In genomic region chr15:41589571-41589970, GRCh38 we compare ENCODE assay signal across 6 cellular contexts. TPM values are rescaled to one million over a fixed set of nuclear protein-coding genes. Genes with fewer than 3 reads are reported as not detected.
DNase-seq lines count a peak whose midpoint lies in the region; TF ChIP-seq lines count a peak whose summit lies in the region.
"Not testable (repeated sequence)": the region's sequence is repeated elsewhere in the genome, so short reads cannot be mapped to it uniquely, and the experiment has no call there.
"Had no signal": no experiment of that assay in that cellular context is flagged by ENCODE, and none has a peak within 500 bp of the region (broad histone marks: within the 10 kb centered on the region; RNA-seq: fewer than 3 reads in every experiment).

No MANE protein-coding gene starts in this region.

- H2AFZ ChIP-seq in hepatocyte; trophoblast cell (ENCODE audit: insufficient read depth, low read length, poor library complexity): not testable (repeated sequence)

- TF ChIP-seq CTCF in hepatocyte (IDR thresholded peaks at IDR 0.05; ENCODE audit: poor library complexity); type B pancreatic cell (conservative IDR thresholded peaks at IDR 0.05): not testable (repeated sequence)

- H3K4me1 ChIP-seq in hepatocyte (ENCODE audit: insufficient read depth) (peaks cover 24% of the 10 kb centered on the region), trophoblast cell (ENCODE audit: control insufficient read depth in 1 of 2, insufficient read depth in 2 of 2, low read length in 2 of 2) (peaks cover 10 to 16% of the 10 kb centered on the region in 2 experiments)

- H3K4me3 ChIP-seq in hepatocyte; trophoblast cell (ENCODE audit: low read depth, low read length): not testable (repeated sequence)

- H3K18ac ChIP-seq in trophoblast cell (ENCODE audit: low read length): not testable (repeated sequence)

- H2BK120ac ChIP-seq in trophoblast cell (ENCODE audit: insufficient read depth, low read length, poor library complexity): peak overlapping the region; percentile 29

- not testable (repeated sequence) for H4K91ac ChIP-seq in trophoblast cell (ENCODE audit: low read depth, low read length)

- DNase-seq in ELF-1 (ENCODE audit: low read depth, low spot score) (peak; percentile 49), hepatocyte (ENCODE audit: low spot score) (peak; percentile 56), left kidney (ENCODE audit: low read depth, low spot score) (peak; percentile 26), trophoblast cell (peak; percentile 67 to 74)
- not testable (repeated sequence) for DNase-seq in type B pancreatic cell (ENCODE audit: extremely low spot score, unreplicated experiment)

- WGBS in hepatocyte (ENCODE audit: low lambda C conversion rate, missing lambda C conversion rate): 48% methylated on average over 2 of the region's 2 CpGs
- WGBS in trophoblast cell (ENCODE audit: extremely low coverage, insufficient coverage, insufficient read length): no CpG with 5 or more reads among the region's 2 CpGs

- not testable (repeated sequence) for H3K79me2 ChIP-seq in hepatocyte; trophoblast cell (ENCODE audit: control insufficient read depth, insufficient read depth, low read length, poor library complexity)

- peak overlapping the region; percentile 99 for H3K27ac Mint-ChIP-seq in type B pancreatic cell

- H3K4me1 Mint-ChIP-seq in type B pancreatic cell (ENCODE audit: unreplicated experiment): peaks cover 14% of the 10 kb centered on the region

- peak overlapping the region; percentile 28 for H3K4me2 ChIP-seq in hepatocyte
- not testable (repeated sequence) for H3K4me2 ChIP-seq in trophoblast cell (ENCODE audit: low read length)

- H4K20me1 ChIP-seq in hepatocyte (ENCODE audit: insufficient read depth, poor library complexity, severe bottlenecking): not testable (repeated sequence)

- not testable (repeated sequence) for H3K27me3 Mint-ChIP-seq in type B pancreatic cell

- H2BK12ac ChIP-seq in trophoblast cell (ENCODE audit: low read length): not testable (repeated sequence)

- not testable (repeated sequence) for H3K4ac ChIP-seq in trophoblast cell (ENCODE audit: low read depth, low read length)

- H3K4me3 Mint-ChIP-seq in type B pancreatic cell: peak overlapping the region; percentile 70

- H2BK5ac ChIP-seq in trophoblast cell (ENCODE audit: low read depth, low read length, poor library complexity): not testable (repeated sequence)

- not testable (repeated sequence) for H3K9me3 ChIP-seq in hepatocyte (ENCODE audit: low read depth); trophoblast cell (ENCODE audit: insufficient read depth, low read depth, low read length)

- not testable (repeated sequence) for H3K9me3 Mint-ChIP-seq in type B pancreatic cell

- not testable (repeated sequence) for H3K14ac ChIP-seq in trophoblast cell (ENCODE audit: low read length)

- not testable (repeated sequence) for H4K12ac ChIP-seq in trophoblast cell (ENCODE audit: low read depth, low read length)

- H3K36me3 Mint-ChIP-seq in type B pancreatic cell: not testable (repeated sequence)

- H3K23ac ChIP-seq in trophoblast cell (ENCODE audit: low read length): not testable (repeated sequence)

- H3K9me2 ChIP-seq in hepatocyte (replicated peaks; ENCODE audit: insufficient read depth): not testable (repeated sequence)

- H3K27ac ChIP-seq in hepatocyte (peak overlapping the region; percentile 98), trophoblast cell (ENCODE audit: low read depth, low read length) (peak overlapping the region; percentile 33)

- not testable (repeated sequence) for H2AK5ac ChIP-seq in trophoblast cell (ENCODE audit: low read length)

- peaks cover 22% of the 10 kb centered on the region for H3K79me1 ChIP-seq in trophoblast cell (ENCODE audit: low read length)

- H3K9ac ChIP-seq in trophoblast cell (ENCODE audit: low read length): not testable (repeated sequence)

- not testable (repeated sequence) for H4K8ac ChIP-seq in trophoblast cell (ENCODE audit: low read depth, low read length)

- not testable (repeated sequence) for H3K36me3 ChIP-seq in hepatocyte (replicated peaks; ENCODE audit: insufficient read depth, low read depth); trophoblast cell (ENCODE audit: control insufficient read depth in 1 of 2, insufficient read depth in 2 of 2, low read length in 2 of 2)

- not testable (repeated sequence) for H3K27me3 ChIP-seq in hepatocyte; trophoblast cell (ENCODE audit: insufficient read depth, low read length)

RNA-seq across cellular contexts. Expression of gene TYRO3, which starts 30.6 kb away (rescaled TPM):
- 65.8 and 71.0 TPM in 2 replicates for total RNA-seq in hepatocyte
- 99.8 and 109 TPM in 2 replicates for polyA plus RNA-seq in hepatocyte
- polyA plus RNA-seq in trophoblast cell (2013): 174 and 187 TPM in 2 replicates
- 43.0 and 44.1 TPM in 2 replicates for total RNA-seq in type B pancreatic cell (ENCODE audit: low replicate concordance)
- total RNA-seq: CD4-positive, CD25-positive, alpha-beta regulatory T cell had no signal

RNA-seq across cellular contexts. Expression of gene RPAP1, which starts 45.5 kb away (rescaled TPM):
- 15.9 and 16.3 TPM in 2 replicates for total RNA-seq in hepatocyte
- polyA plus RNA-seq in hepatocyte: 26.5 and 29.3 TPM in 2 replicates
- polyA plus RNA-seq in trophoblast cell (2013): 27.4 and 28.9 TPM in 2 replicates
- total RNA-seq in type B pancreatic cell (ENCODE audit: low replicate concordance): 54.4 and 68.3 TPM in 2 replicates
